10 cellular contexts compared by ENCODE assay signal in genomic region chr11:68128682-68129327, GRCh38. TPM values are rescaled to one million over a fixed set of nuclear protein-coding genes. Genes with fewer than 3 reads are reported as not detected.
DNase-seq lines count a peak whose midpoint lies in the region; ATAC-seq and TF ChIP-seq lines count a peak whose summit lies in the region.
"Had no signal": no experiment of that assay in that cellular context is flagged by ENCODE, and none has a peak within 500 bp of the region (broad histone marks: within the 10 kb centered on the region; RNA-seq: fewer than 3 reads in every experiment).

No MANE protein-coding gene starts in this region.

- TF ChIP-seq POLR2A in transverse colon (IDR thresholded peaks at IDR 0.05), result no peak

- H3K27ac ChIP-seq in endodermal cell (ENCODE audit: low read depth, low read length) (no peak overlapping the region), mesodermal cell (ENCODE audit: low read depth, low read length, severe bottlenecking) (peak overlapping the region; percentile 53), transverse colon (peak overlapping the region; percentile 66 to 84 (median 75))

- H3K27me3 ChIP-seq in endodermal cell (ENCODE audit: control insufficient read depth, insufficient read depth, low read length, poor library complexity, severe bottlenecking) (no peaks in the 10 kb centered on the region), transverse colon (no peaks in the 10 kb centered on the region)

- in situ Hi-C loops in transverse colon (cut with MboI; ENCODE audit: low pct_ligation_motif_present in 1 of 4, low pct_unique_long_range_greater_than_20kb in 1 of 4, low sequenced_read_pairs in 3 of 4), result no loop called here

- H3K4me3 Mint-ChIP-seq in endodermal cell, result peak overlapping the region; percentile 42

- H3K4me1 ChIP-seq in endodermal cell (ENCODE audit: control insufficient read depth, insufficient read depth, low read length) (peaks cover 5% of the 10 kb centered on the region), mesodermal cell (ENCODE audit: control insufficient read depth, insufficient read depth, low read length, poor library complexity, severe bottlenecking) (peaks cover 14% of the 10 kb centered on the region), transverse colon (peaks cover 4 to 22% (median 14%) of the 10 kb centered on the region in 4 donors)

- H3K27me3 Mint-ChIP-seq in endodermal cell (ENCODE audit: insufficient read depth), result no peaks in the 10 kb centered on the region

- H3K36me3 ChIP-seq in endodermal cell (ENCODE audit: control insufficient read depth, insufficient read depth, low read length), result no peaks in the 10 kb centered on the region
- H3K36me3 ChIP-seq in mesodermal cell (ENCODE audit: control insufficient read depth, insufficient read depth, low read length), result no peaks in the 10 kb centered on the region
- H3K36me3 ChIP-seq in transverse colon, result no peaks in the 10 kb centered on the region

- peaks cover 45% of the 10 kb centered on the region for H3K9me3 ChIP-seq in endodermal cell (ENCODE audit: control insufficient read depth, low read length)
- peaks cover 34% of the 10 kb centered on the region for H3K9me3 ChIP-seq in mesodermal cell (ENCODE audit: control insufficient read depth, low read length)
- no peaks in the 10 kb centered on the region for H3K9me3 ChIP-seq in transverse colon

- TF ChIP-seq EP300 in transverse colon (IDR thresholded peaks at IDR 0.05; ENCODE audit: low read depth), result no peak

- peak overlapping the region; percentile 89 for H3K27ac Mint-ChIP-seq in endodermal cell

- H3K4me1 Mint-ChIP-seq in endodermal cell, result peaks cover 36% of the 10 kb centered on the region

- no peak overlapping the region for H3K9ac ChIP-seq in endodermal cell (ENCODE audit: extremely low read depth, low read length, poor library complexity, severe bottlenecking)

- WGBS in endodermal cell (ENCODE audit: insufficient coverage in 1 of 2, insufficient read length in 1 of 2), 2 experiments, result 54 to 69% methylated on average over 5 to 11 of the region's 15 CpGs
- WGBS in mesodermal cell (ENCODE audit: insufficient coverage in 2 of 2), 2 experiments, result 83 to 100% methylated on average over 1 to 2 of the region's 15 CpGs
- WGBS in transverse colon (ENCODE audit: low coverage in 1 of 2), 2 donors, result 30% methylated on average over 15 of the region's 15 CpGs; no CpG with 5 or more reads in 1 of the 2 donors

- intact Hi-C loops in transverse colon (cut with DNase I; ENCODE audit: low total_unique reads), result loop anchor here (10.0 kb wide), 1 partner anchor 94 kb away; the partner anchor contains the start of genes NDUFS8 and TCIRG1

- ATAC-seq in GM19397 (IDR thresholded peaks at IDR 0.05; ENCODE audit: unreplicated experiment), result no peak
- ATAC-seq: naive thymus-derived CD8-positive, alpha-beta T cell had no signal

- peaks cover 48% of the 10 kb centered on the region for H3K9me3 Mint-ChIP-seq in endodermal cell

- DNase-seq in M059J (ENCODE audit: low read depth) (peak; percentile 80), endodermal cell (peak; percentile 87), transverse colon (peak; percentile 68), globus pallidus (ENCODE audit: low spot score) (no peak), activated gamma-delta T cell (lab: John Stamatoyannopoulos, UW) (no peak)
- no peak for DNase-seq in activated T-cell treated with anti-CD3 and anti-CD28 coated beads, Interleukin-2, amount 50 U/mL, for 48 hours
- DNase-seq: NCI-H1436 treated with DMSO at 0.1 percent for 48 hours had no signal

- peak overlapping the region; percentile 62 for H3K4me3 ChIP-seq in endodermal cell (ENCODE audit: low read length)
- H3K4me3 ChIP-seq in mesodermal cell (ENCODE audit: extremely low read depth, insufficient read depth, low read length, poor library complexity, severe bottlenecking), result peak overlapping the region; percentile 22
- peak overlapping the region; percentile 42 to 51 (median 48) for H3K4me3 ChIP-seq in transverse colon

- peaks cover 4% of the 10 kb centered on the region for H3K36me3 Mint-ChIP-seq in endodermal cell (ENCODE audit: low read depth)

- TF ChIP-seq CTCF in endodermal cell (conservative IDR thresholded peaks at IDR 0.05), result no peak
- TF ChIP-seq CTCF in transverse colon (IDR thresholded peaks at IDR 0.05), result no peak

RNA-seq across cellular contexts. Expression of gene CHKA, which starts 7.6 kb away (rescaled TPM):
- 8.7 and 13.7 TPM in 2 replicates for total RNA-seq in M059J (2014; rRNA removed; shearing (Covaris generic))
- total RNA-seq in endodermal cell (10 to 100 TPM; 56.1 to 75.9 TPM), transverse colon (100 to 1,000 TPM in 3 of 4 donors, 10 to 100 TPM in 1; 41.6 to 253 (median 121) TPM)
- polyA plus RNA-seq in endodermal cell (2013, experiment 1 of 2), result 34.8 TPM
- polyA plus RNA-seq in endodermal cell (2013, experiment 2 of 2), result 39.5 TPM
- polyA plus RNA-seq in mesodermal cell (2013, experiment 1 of 2), result 37.0 TPM
- 36.7 TPM for polyA plus RNA-seq in mesodermal cell (2013, experiment 2 of 2)

Comparison
In these comparisons a context has a peak if more than half of its experiments do, and no peak if none do; other contexts are left out.
1. DNase-seq: peak in M059J (single experiment), endodermal cell (single experiment) and transverse colon (single experiment); none in globus pallidus (single experiment), activated T-cell treated with anti-CD3 and anti-CD28 coated beads, Interleukin-2, amount 50 U/mL, for 48 hours (0 of 2) and activated gamma-delta T cell (single experiment).
2. Peak in every context shown above with its lines, with median percentiles within 50 percentile points of each other: H3K4me3 ChIP-seq.